In genomic region chr16:26770547-26770946, GRCh38 we compare ENCODE assay signal across 7 cellular contexts.
"Had no signal": no experiment of that assay in that cellular context is flagged by ENCODE, and none has a peak within 500 bp of the region (broad histone marks: within the 10 kb centered on the region; RNA-seq: fewer than 3 reads in every experiment).

No MANE protein-coding gene starts in this region.

- ATAC-seq: HepG2 had no signal

- H3K27ac ChIP-seq: HL-60 had no signal

- DNase-seq: IMR-90, KBM-7, KG1 had no signal

- H3K4me1 Mint-ChIP-seq: IgD-negative memory B cell had no signal

- FAIRE-seq: HepG2, HTR-8/SVneo had no signal

- H3K27ac Mint-ChIP-seq: IgD-negative memory B cell had no signal

- H3K4me3 Mint-ChIP-seq: IgD-negative memory B cell had no signal
